In genomic region chr15:101189341-101189679, GRCh38 we compare ENCODE assay signal across 9 cellular contexts.
DNase-seq lines count a peak whose midpoint lies in the region; ATAC-seq and TF ChIP-seq lines count a peak whose summit lies in the region.
"Had no signal": no experiment of that assay in that cellular context is flagged by ENCODE, and none has a peak within 500 bp of the region (broad histone marks: within the 10 kb centered on the region; RNA-seq: fewer than 3 reads in every experiment).

No MANE protein-coding gene starts in this region.

- peak overlapping the region; percentile 83 for H3K4me2 ChIP-seq in osteoblast (ENCODE audit: insufficient read depth, low read length)

- H3K27ac ChIP-seq in AG04450 (ENCODE audit: low read depth, low read length) = peak overlapping the region; percentile 100
- H3K27ac ChIP-seq in SJCRH30 = peak overlapping the region; percentile 97
- peak overlapping the region; percentile 68 to 76 (median 70) for H3K27ac ChIP-seq in esophagus muscularis mucosa (replicated peaks in 1 of 4)
- peak overlapping the region; percentile 99 for H3K27ac ChIP-seq in osteoblast (ENCODE audit: low read depth, low read length)

- TF ChIP-seq CTCF in AG04450 (IDR thresholded peaks at IDR 0.05; ENCODE audit: low read depth, low read length) (no peak), esophagus muscularis mucosa (IDR thresholded peaks at IDR 0.05) (no peak), osteoblast (IDR thresholded peaks at IDR 0.05; ENCODE audit: extremely low read depth, low read depth, low read length) (no peak), mucosa of descending colon (IDR thresholded peaks at IDR 0.05) (no peak)

- TF ChIP-seq POLR2A in esophagus muscularis mucosa (IDR thresholded peaks at IDR 0.05; ENCODE audit: low read depth) = no peak

- CTCF ChIA-PET in AG04450 (lab: Charles Lee) = no interaction called here

- no peaks in the 10 kb centered on the region for H3K36me3 ChIP-seq in SJCRH30
- no peaks in the 10 kb centered on the region for H3K36me3 ChIP-seq in esophagus muscularis mucosa
- H3K36me3 ChIP-seq in osteoblast (ENCODE audit: insufficient read depth, low read length) = peaks cover 12% of the 10 kb centered on the region
- no peaks in the 10 kb centered on the region for H3K36me3 ChIP-seq in mucosa of descending colon (ENCODE audit: low read depth)

- H3K27me3 ChIP-seq in AG04450 (ENCODE audit: control insufficient read depth, insufficient read depth, low read length) = no peaks in the 10 kb centered on the region
- no peaks in the 10 kb centered on the region for H3K27me3 ChIP-seq in SJCRH30
- H3K27me3 ChIP-seq in esophagus muscularis mucosa = no peaks in the 10 kb centered on the region
- no peaks in the 10 kb centered on the region for H3K27me3 ChIP-seq in osteoblast (ENCODE audit: insufficient read depth, low read length)

- no peak overlapping the region for H2AFZ ChIP-seq in osteoblast (ENCODE audit: low read length)

- H3K79me2 ChIP-seq in osteoblast (ENCODE audit: insufficient read depth, low read length) = peaks cover 97% of the 10 kb centered on the region

- intact Hi-C loops in esophagus muscularis mucosa (cut with DNase I) = loop anchor here (2.0 to 5.0 kb wide), 2 partner anchors 47 to 63 kb away; partner anchors contain the start of gene CHSY1
- intact Hi-C loops in sciatic nerve (cut with DNase I) = no loop called here
- intact Hi-C loops in mucosa of descending colon (cut with DNase I, micrococcal nuclease) = no loop called here

- H3K4me1 ChIP-seq in SJCRH30 (peaks cover 45% of the 10 kb centered on the region), esophagus muscularis mucosa (peaks cover 61 to 91% (median 85%) of the 10 kb centered on the region in 4 donors), osteoblast (ENCODE audit: insufficient read depth, low read length) (peaks cover 64% of the 10 kb centered on the region), mucosa of descending colon (ENCODE audit: low read depth) (peaks cover 7% of the 10 kb centered on the region)

- POLR2A ChIA-PET in AG04450 (lab: Yijun Ruan, JAX) = interaction anchor here (1.0 to 2.1 kb wide), 4 partner anchors 10 to 62 kb away, joined by 3 to 16 read pairs (median 5); partner anchors contain the start of gene CHSY1

- H3K4me3 ChIP-seq in AG04450 (ENCODE audit: low read depth, low read length) (peak overlapping the region; percentile 60), SJCRH30 (peak overlapping the region; percentile 40), esophagus muscularis mucosa (peak overlapping the region; percentile 34 to 53 (median 44)), osteoblast (ENCODE audit: insufficient read depth, low read length) (peak overlapping the region; percentile 66), mucosa of descending colon (no peak overlapping the region)

- no peaks in the 10 kb centered on the region for H4K20me1 ChIP-seq in osteoblast (ENCODE audit: insufficient read depth, low read length)

- 60% methylated on average over 5 of the region's 5 CpGs for WGBS in esophagus muscularis mucosa

- DNase-seq in AG04450 (ENCODE audit: low read depth, low spot score) (no peak), SJCRH30 (peak in 1 of 2 experiments; percentile 58), esophagus muscularis mucosa (ENCODE audit: extremely low spot score) (no peak), osteoblast (ENCODE audit: insufficient read length, low spot score, missing footprints) (no peak), SHP77 treated with DMSO at 0.1 percent for 48 hours (lab: John Stamatoyannopoulos, UW) (no peak), sciatic nerve (ENCODE audit: low spot score) (no peak), mucosa of descending colon (no peak)
- DNase-seq: NCI-H82 had no signal

- no peak for ATAC-seq in sciatic nerve
- no peak for ATAC-seq in HG02970 (IDR thresholded peaks at IDR 0.05; ENCODE audit: low FRiP score, unreplicated experiment)
- no peak for ATAC-seq in mucosa of descending colon

- H3K9me3 ChIP-seq in AG04450 (ENCODE audit: control insufficient read depth, insufficient read depth, low read length) (no peaks in the 10 kb centered on the region; the same call in 1 of the 2 replicates), SJCRH30 (replicated peaks) (no peaks in the 10 kb centered on the region), esophagus muscularis mucosa (no peaks in the 10 kb centered on the region), osteoblast (ENCODE audit: low read depth, low read length) (no peaks in the 10 kb centered on the region), mucosa of descending colon (no peaks in the 10 kb centered on the region)

- no peak for TF ChIP-seq EP300 in esophagus muscularis mucosa (IDR thresholded peaks at IDR 0.05)
